ENCODE assay signal across 24 cellular contexts in the genomic region with DNA sequence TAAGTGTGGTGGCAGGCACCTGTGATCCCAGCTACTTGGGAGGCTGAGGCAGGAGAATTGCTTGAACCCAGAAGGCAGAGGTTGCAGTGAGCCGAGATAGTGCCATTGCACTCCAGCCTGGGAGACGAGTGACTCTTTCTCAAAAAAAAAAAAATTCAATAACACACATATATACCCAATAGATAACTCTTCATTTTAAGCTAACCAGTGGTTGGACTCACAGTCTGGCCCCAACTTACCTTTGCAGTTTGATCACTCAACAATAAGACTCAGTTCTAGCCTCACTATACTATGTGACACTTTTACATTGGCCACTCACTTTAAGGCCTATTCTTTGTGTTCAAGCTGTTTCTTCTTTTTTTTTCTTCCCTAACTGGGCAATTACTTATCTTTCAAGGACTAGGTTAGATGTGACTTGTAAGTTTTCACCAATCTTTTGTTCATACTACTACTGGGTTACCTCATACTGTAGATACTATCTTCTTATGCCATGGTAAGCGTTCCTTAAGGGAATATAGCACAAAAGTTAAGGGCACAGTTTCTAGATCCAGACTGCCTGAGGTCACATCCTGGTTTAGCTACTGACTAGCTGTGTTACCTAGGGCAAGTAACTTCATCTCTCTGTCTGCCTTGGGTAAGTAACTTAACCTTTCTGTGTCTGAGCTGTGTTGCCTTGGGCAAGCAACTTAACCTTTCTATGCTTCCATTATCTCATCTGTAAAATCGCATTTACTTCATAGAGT. TPM values are rescaled to one million over a fixed set of nuclear protein-coding genes. Genes with fewer than 3 reads are reported as not detected.
DNase-seq lines count a peak whose midpoint lies in the region; ATAC-seq and TF ChIP-seq lines count a peak whose summit lies in the region.
"Had no signal": no experiment of that assay in that cellular context is flagged by ENCODE, and none has a peak within 500 bp of the region (broad histone marks: within the 10 kb centered on the region; RNA-seq: fewer than 3 reads in every experiment).

No MANE protein-coding gene starts in this region.

- TF ChIP-seq POLR2A in thyroid gland (IDR thresholded peaks at IDR 0.05) = no peak

- H3K27ac ChIP-seq in SK-N-MC (peak overlapping the region; percentile 71), thyroid gland (no peak overlapping the region)
- H3K27ac ChIP-seq: KMS-11, tibial nerve had no signal

- no peak overlapping the region for H3K4me3 Mint-ChIP-seq in activated CD4-positive, alpha-beta memory T cell treated with anti-CD3 and anti-CD28 coated beads for 36 hours
- no peak overlapping the region for H3K4me3 Mint-ChIP-seq in activated CD4-positive, alpha-beta memory T cell treated with anti-CD3 and anti-CD28 coated beads, Interleukin-2, amount 10 ng/mL, durations not matched to agents 7 days and 5 days
- no peak overlapping the region for H3K4me3 Mint-ChIP-seq in activated CD4-positive, alpha-beta T cell treated with anti-CD3 and anti-CD28 coated beads, Interleukin-2, amount 10 ng/mL, durations not matched to agents 7 days and 5 days
- H3K4me3 Mint-ChIP-seq: activated T-cell treated with anti-CD3 and anti-CD28 coated beads, Interleukin-2, amount 50 U/mL, for 4 hours; naive thymus-derived CD8-positive, alpha-beta T cell; T-helper 1 cell treated with Interleukin-12 subunit alpha and Interleukin-12 subunit beta and Interleukin-4 antibody, amounts not matched to agents 30 μg/mL and 1 μg/mL, for 36 hours had no signal

- intact Hi-C loops in activated CD4-positive, alpha-beta memory T cell treated with anti-CD3 and anti-CD28 coated beads for 36 hours (cut with micrococcal nuclease) = no loop called here
- intact Hi-C loops in left colon (cut with DNase I, micrococcal nuclease) (no loop called here), thyroid gland (cut with DNase I) (no loop called here)

- CTCF ChIA-PET in activated CD4-positive, alpha-beta memory T cell treated with anti-CD3 and anti-CD28 coated beads for 36 hours (lab: Charles Lee) = interaction anchor here (1.1 kb wide), 1 partner anchor 68 kb away, joined by 4 read pairs; no protein-coding TSS in a partner anchor
- CTCF ChIA-PET in activated CD4-positive, alpha-beta memory T cell treated with anti-CD3 and anti-CD28 coated beads, Interleukin-2, amount 10 ng/mL, durations not matched to agents 7 days and 5 days (lab: Charles Lee) = interaction anchor here (1.5 to 1.6 kb wide), 2 partner anchors 9 to 193 kb away, joined by 5 to 6 read pairs; no protein-coding TSS in a partner anchor
- CTCF ChIA-PET in activated CD4-positive, alpha-beta T cell treated with anti-CD3 and anti-CD28 coated beads, Interleukin-2, amount 10 ng/mL, durations not matched to agents 7 days and 5 days (lab: Charles Lee) = interaction anchor here (1.0 to 1.7 kb wide), 3 partner anchors 11 to 48 kb away, joined by 3 to 5 read pairs (median 3); no protein-coding TSS in a partner anchor

- H3K36me3 ChIP-seq in SK-N-MC (ENCODE audit: insufficient read depth, low read length) = peaks cover 50% of the 10 kb centered on the region
- H3K36me3 ChIP-seq in thyroid gland = peaks cover 38 to 39% of the 10 kb centered on the region in 2 donors

- TF ChIP-seq CTCF in thyroid gland (IDR thresholded peaks at IDR 0.05) = no peak

- WGBS in thyroid gland, 2 donors = 92 to 96% methylated on average over 4 of the region's 4 CpGs

- H3K4me1 ChIP-seq in thyroid gland = peaks cover under 1 to 1% of the 10 kb centered on the region in 2 donors

- POLR2A ChIA-PET in activated CD4-positive, alpha-beta memory T cell treated with anti-CD3 and anti-CD28 coated beads for 36 hours (lab: Charles Lee) = no interaction called here
- POLR2A ChIA-PET in activated CD4-positive, alpha-beta memory T cell treated with anti-CD3 and anti-CD28 coated beads, Interleukin-2, amount 10 ng/mL, durations not matched to agents 7 days and 5 days (lab: Charles Lee) = interaction anchor here (0.7 to 1.5 kb wide), 3 partner anchors 8 to 19 kb away, joined by 3 read pairs; no protein-coding TSS in a partner anchor
- POLR2A ChIA-PET in activated CD4-positive, alpha-beta T cell treated with anti-CD3 and anti-CD28 coated beads, Interleukin-2, amount 10 ng/mL, durations not matched to agents 7 days and 5 days (lab: Charles Lee) = interaction anchor here (0.7 kb wide), 1 partner anchor 238 kb away, joined by 16 read pairs; no protein-coding TSS in a partner anchor

- H3K9me3 ChIP-seq in SK-N-MC (ENCODE audit: low read depth, low read length) = no peaks in the 10 kb centered on the region
- H3K9me3 ChIP-seq in thyroid gland = no peaks in the 10 kb centered on the region
- H3K9me3 ChIP-seq: tibial nerve had no signal

- no peaks in the 10 kb centered on the region for H3K9me3 Mint-ChIP-seq in activated CD4-positive, alpha-beta memory T cell treated with anti-CD3 and anti-CD28 coated beads for 36 hours
- H3K9me3 Mint-ChIP-seq in activated CD4-positive, alpha-beta memory T cell treated with anti-CD3 and anti-CD28 coated beads, Interleukin-2, amount 10 ng/mL, durations not matched to agents 7 days and 5 days = no peaks in the 10 kb centered on the region
- no peaks in the 10 kb centered on the region for H3K9me3 Mint-ChIP-seq in activated CD4-positive, alpha-beta T cell treated with anti-CD3 and anti-CD28 coated beads, Interleukin-2, amount 10 ng/mL, durations not matched to agents 7 days and 5 days
- H3K9me3 Mint-ChIP-seq: activated T-cell treated with anti-CD3 and anti-CD28 coated beads, Interleukin-2, amount 50 U/mL, for 4 hours; naive thymus-derived CD8-positive, alpha-beta T cell; T-helper 1 cell treated with Interleukin-12 subunit alpha and Interleukin-12 subunit beta and Interleukin-4 antibody, amounts not matched to agents 30 μg/mL and 1 μg/mL, for 36 hours had no signal

- peaks cover 26% of the 10 kb centered on the region for H3K36me3 Mint-ChIP-seq in activated CD4-positive, alpha-beta memory T cell treated with anti-CD3 and anti-CD28 coated beads for 36 hours
- peaks cover 33% of the 10 kb centered on the region for H3K36me3 Mint-ChIP-seq in activated CD4-positive, alpha-beta memory T cell treated with anti-CD3 and anti-CD28 coated beads, Interleukin-2, amount 10 ng/mL, durations not matched to agents 7 days and 5 days (ENCODE audit: low read depth)
- H3K36me3 Mint-ChIP-seq in activated CD4-positive, alpha-beta T cell treated with anti-CD3 and anti-CD28 coated beads, Interleukin-2, amount 10 ng/mL, durations not matched to agents 7 days and 5 days (ENCODE audit: low read depth) = peaks cover 26% of the 10 kb centered on the region

- H3K4me3 ChIP-seq in SK-N-MC (no peak overlapping the region), thyroid gland (replicated peaks in 1 of 3) (no peak overlapping the region)
- H3K4me3 ChIP-seq: tibial nerve had no signal

- ATAC-seq in left colon = peak; percentile 8
- ATAC-seq: activated T-cell treated with anti-CD3 and anti-CD28 coated beads, Interleukin-2, amount 50 U/mL, for 4 hours; naive thymus-derived CD8-positive, alpha-beta T cell had no signal

- peak overlapping the region; percentile 33 for H3K27ac Mint-ChIP-seq in activated CD4-positive, alpha-beta memory T cell treated with anti-CD3 and anti-CD28 coated beads for 36 hours
- H3K27ac Mint-ChIP-seq in activated CD4-positive, alpha-beta memory T cell treated with anti-CD3 and anti-CD28 coated beads, Interleukin-2, amount 10 ng/mL, durations not matched to agents 7 days and 5 days = no peak overlapping the region
- H3K27ac Mint-ChIP-seq in activated CD4-positive, alpha-beta T cell treated with anti-CD3 and anti-CD28 coated beads, Interleukin-2, amount 10 ng/mL, durations not matched to agents 7 days and 5 days = no peak overlapping the region
- H3K27ac Mint-ChIP-seq: T-helper 1 cell treated with Interleukin-12 subunit alpha and Interleukin-12 subunit beta and Interleukin-4 antibody, amounts not matched to agents 30 μg/mL and 1 μg/mL, for 36 hours had no signal

- no peaks in the 10 kb centered on the region for H3K27me3 ChIP-seq in thyroid gland
- H3K27me3 ChIP-seq: tibial nerve had no signal

- H3K27me3 Mint-ChIP-seq in activated CD4-positive, alpha-beta memory T cell treated with anti-CD3 and anti-CD28 coated beads for 36 hours = no peaks in the 10 kb centered on the region
- no peaks in the 10 kb centered on the region for H3K27me3 Mint-ChIP-seq in activated CD4-positive, alpha-beta memory T cell treated with anti-CD3 and anti-CD28 coated beads, Interleukin-2, amount 10 ng/mL, durations not matched to agents 7 days and 5 days
- no peaks in the 10 kb centered on the region for H3K27me3 Mint-ChIP-seq in activated CD4-positive, alpha-beta T cell treated with anti-CD3 and anti-CD28 coated beads, Interleukin-2, amount 10 ng/mL, durations not matched to agents 7 days and 5 days
- H3K27me3 Mint-ChIP-seq: naive thymus-derived CD8-positive, alpha-beta T cell had no signal

- peaks cover 20% of the 10 kb centered on the region for H3K4me1 Mint-ChIP-seq in activated CD4-positive, alpha-beta memory T cell treated with anti-CD3 and anti-CD28 coated beads for 36 hours (ENCODE audit: low read depth)
- peaks cover 16% of the 10 kb centered on the region for H3K4me1 Mint-ChIP-seq in activated CD4-positive, alpha-beta memory T cell treated with anti-CD3 and anti-CD28 coated beads, Interleukin-2, amount 10 ng/mL, durations not matched to agents 7 days and 5 days
- H3K4me1 Mint-ChIP-seq in activated CD4-positive, alpha-beta T cell treated with anti-CD3 and anti-CD28 coated beads, Interleukin-2, amount 10 ng/mL, durations not matched to agents 7 days and 5 days = peaks cover 14% of the 10 kb centered on the region

- DNase-seq in activated CD4-positive, alpha-beta memory T cell treated with anti-CD3 and anti-CD28 coated beads for 36 hours = no peak
- DNase-seq in activated CD4-positive, alpha-beta memory T cell treated with anti-CD3 and anti-CD28 coated beads, Interleukin-2, amount 10 ng/mL, durations not matched to agents 7 days and 5 days = no peak
- DNase-seq in SK-N-MC (ENCODE audit: low read depth, low spot score) (no peak), left colon (no peak), thyroid gland (no peak)
- DNase-seq in activated CD4-positive, alpha-beta T cell treated with anti-CD3 and anti-CD28 coated beads, Interleukin-2, amount 10 ng/mL, durations not matched to agents 7 days and 5 days = no peak
- DNase-seq: activated CD4-positive, CD25-positive, alpha-beta regulatory T cell treated with anti-CD3 and anti-CD28 coated beads, Interleukin-2, amount 50 U/mL, for 72 hours; activated CD8-positive, alpha-beta memory T cell treated with anti-CD3 and anti-CD28 coated beads for 24 hours; activated naive CD4-positive, alpha-beta T cell treated with Interleukin-2 at 50 U/mL for 16 hours; activated T-cell treated with anti-CD3 and anti-CD28 coated beads, Interleukin-2, amount 50 U/mL, for 4 hours; anterior cingulate cortex; effector CD8-positive, alpha-beta T cell; islet precursor cell; MM.1S; naive thymus-derived CD8-positive, alpha-beta T cell; NCI-H1417 treated with DMSO at 0.1 percent for 48 hours; NCI-H345; small intestine; stimulated activated CD4-positive, alpha-beta T cell treated with anti-CD3 and anti-CD28 coated beads, Interleukin-1b, Interleukin-23, amount 100 ng/mL, for 48 hours; stimulated activated CD8-positive, alpha-beta memory T cell treated with anti-CD3 and anti-CD28 coated beads, Interleukin-4, amount 100 ng/mL, for 48 hours had no signal

- H3K9ac ChIP-seq in SK-N-MC (ENCODE audit: insufficient read length) = no peak overlapping the region
- H3K9ac ChIP-seq: KMS-11 had no signal

RNA-seq across cellular contexts. Expression of a gene that starts 6.3 kb away (rescaled TPM):
- total RNA-seq in activated CD4-positive, alpha-beta memory T cell treated with anti-CD3 and anti-CD28 coated beads for 36 hours = 10 to 100 TPM; 55.2 to 64.5 TPM
- total RNA-seq in activated CD4-positive, alpha-beta memory T cell treated with anti-CD3 and anti-CD28 coated beads, Interleukin-2, amount 10 ng/mL, durations not matched to agents 7 days and 5 days = 10 to 100 TPM; 49.0 to 49.1 TPM
- total RNA-seq in left colon = 10 to 100 TPM; 50.6 to 62.5 TPM
- total RNA-seq in thyroid gland = 10 to 100 TPM; 44.7 to 86.6 (median 51.8) TPM
- total RNA-seq in activated CD4-positive, alpha-beta T cell treated with anti-CD3 and anti-CD28 coated beads, Interleukin-2, amount 10 ng/mL, durations not matched to agents 7 days and 5 days = 10 to 100 TPM; 54.3 to 59.0 TPM

RNA-seq across cellular contexts. Expression of a gene that starts 7.3 kb away (rescaled TPM):
- 10 to 100 TPM; 34.6 to 36.5 TPM for total RNA-seq in activated CD4-positive, alpha-beta memory T cell treated with anti-CD3 and anti-CD28 coated beads for 36 hours
- total RNA-seq in activated CD4-positive, alpha-beta memory T cell treated with anti-CD3 and anti-CD28 coated beads, Interleukin-2, amount 10 ng/mL, durations not matched to agents 7 days and 5 days = 10 to 100 TPM; 34.1 to 36.9 TPM
- total RNA-seq in left colon (10 to 100 TPM; 33.2 to 36.6 TPM), thyroid gland (10 to 100 TPM; 34.7 to 44.0 (median 38.6) TPM)
- 10 to 100 TPM; 40.9 to 42.2 TPM for total RNA-seq in activated CD4-positive, alpha-beta T cell treated with anti-CD3 and anti-CD28 coated beads, Interleukin-2, amount 10 ng/mL, durations not matched to agents 7 days and 5 days

RNA-seq across cellular contexts. Expression of a gene that starts 7.6 kb away (rescaled TPM):
- total RNA-seq in activated CD4-positive, alpha-beta memory T cell treated with anti-CD3 and anti-CD28 coated beads for 36 hours = 10 to 100 TPM; 91.2 to 93.2 TPM
- 100 to 1,000 TPM; 116 to 123 TPM for total RNA-seq in activated CD4-positive, alpha-beta memory T cell treated with anti-CD3 and anti-CD28 coated beads, Interleukin-2, amount 10 ng/mL, durations not matched to agents 7 days and 5 days
- total RNA-seq in left colon (10 to 100 TPM; 85.2 to 85.5 TPM), thyroid gland (100 to 1,000 TPM; 109 to 148 (median 130) TPM)
- 100 to 1,000 TPM; 109 to 120 TPM for total RNA-seq in activated CD4-positive, alpha-beta T cell treated with anti-CD3 and anti-CD28 coated beads, Interleukin-2, amount 10 ng/mL, durations not matched to agents 7 days and 5 days

RNA-seq across cellular contexts. Expression of a gene that starts 17.7 kb away (rescaled TPM):
- total RNA-seq in activated CD4-positive, alpha-beta memory T cell treated with anti-CD3 and anti-CD28 coated beads for 36 hours = 1 to 10 TPM; 8.6 to 9.7 TPM
- 10 to 100 TPM; 15.6 to 16.7 TPM for total RNA-seq in activated CD4-positive, alpha-beta memory T cell treated with anti-CD3 and anti-CD28 coated beads, Interleukin-2, amount 10 ng/mL, durations not matched to agents 7 days and 5 days
- 10 to 100 TPM; 24.9 to 27.4 TPM for total RNA-seq in left colon
- total RNA-seq in thyroid gland = 10 to 100 TPM in 1 of 4 donors, 1 to 10 TPM in 3; 9.1 to 14.8 (median 9.2) TPM
- 10 to 100 TPM; 14.3 to 15.4 TPM for total RNA-seq in activated CD4-positive, alpha-beta T cell treated with anti-CD3 and anti-CD28 coated beads, Interleukin-2, amount 10 ng/mL, durations not matched to agents 7 days and 5 days
- total RNA-seq: A172 had no signal

RNA-seq across cellular contexts. Expression of a gene that starts 40.0 kb away (rescaled TPM):
- total RNA-seq in activated CD4-positive, alpha-beta memory T cell treated with anti-CD3 and anti-CD28 coated beads for 36 hours = 10 to 100 TPM; 85.5 to 86.0 TPM
- total RNA-seq in activated CD4-positive, alpha-beta memory T cell treated with anti-CD3 and anti-CD28 coated beads, Interleukin-2, amount 10 ng/mL, durations not matched to agents 7 days and 5 days = 10 to 100 TPM; 83.3 to 83.9 TPM
- total RNA-seq in left colon (10 to 100 TPM; 26.6 to 32.4 TPM), thyroid gland (100 to 1,000 TPM in 3 of 4 donors, 10 to 100 TPM in 1; 92.9 to 151 (median 116) TPM)
- total RNA-seq in activated CD4-positive, alpha-beta T cell treated with anti-CD3 and anti-CD28 coated beads, Interleukin-2, amount 10 ng/mL, durations not matched to agents 7 days and 5 days = 10 to 100 TPM; 80.8 to 83.6 TPM
